8 cellular contexts compared by ENCODE assay signal in the genomic region with DNA sequence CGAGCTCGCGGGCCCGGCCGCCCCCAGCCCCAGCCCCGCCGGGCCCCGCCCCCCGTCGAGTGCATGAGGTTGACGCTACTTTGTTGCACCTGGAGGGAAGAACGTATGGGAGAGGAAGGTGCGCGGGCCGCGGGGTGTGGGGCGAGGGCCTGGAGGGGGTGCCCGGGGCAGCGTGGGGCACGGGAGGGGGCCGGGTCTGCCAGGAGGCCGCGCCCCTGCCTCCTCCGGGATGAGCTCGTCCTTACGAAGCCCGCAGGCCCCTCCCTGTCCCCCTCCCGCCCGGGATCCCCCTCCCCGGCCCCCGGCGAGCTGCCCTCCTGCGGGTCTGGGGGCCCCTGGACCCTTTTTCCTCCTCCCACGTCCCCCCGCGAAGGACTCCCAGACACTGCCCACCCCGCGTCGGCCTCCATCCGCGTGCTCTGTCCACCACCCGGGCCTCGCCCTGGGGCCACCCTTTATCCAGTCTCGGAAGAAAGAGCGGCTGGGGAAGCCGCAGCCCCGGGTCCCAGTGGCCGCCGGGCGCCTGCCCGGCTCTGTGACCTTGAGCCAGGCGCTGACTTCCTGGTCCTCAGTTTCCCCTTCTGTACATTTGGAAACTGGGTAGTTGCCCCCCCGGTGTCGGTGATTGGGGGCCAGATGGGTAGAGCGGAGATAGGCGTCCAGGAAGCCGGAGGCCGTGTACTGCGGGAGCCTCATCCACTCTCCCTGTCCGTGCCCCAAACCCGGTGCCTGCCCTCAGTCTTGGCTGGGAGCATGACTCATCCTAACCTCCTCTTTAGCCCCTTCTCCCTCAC. TPM values are rescaled to one million over a fixed set of nuclear protein-coding genes. Genes with fewer than 3 reads are reported as not detected.
A peak's percentile ranks its signal among the peaks of the same experiment; 100 is the strongest.
DNase-seq lines count a peak whose midpoint lies in the region; ATAC-seq lines count a peak whose summit lies in the region.

No MANE protein-coding gene starts in this region.

- H3K4me1 ChIP-seq in rectal smooth muscle tissue (ENCODE audit: control insufficient read depth, insufficient read depth, low read length): peaks cover 9% of the 10 kb centered on the region

- no peaks in the 10 kb centered on the region for H3K9me3 Mint-ChIP-seq in activated naive CD4-positive, alpha-beta T cell treated with anti-CD3 and anti-CD28 coated beads, Interleukin-2, amount 10 ng/mL, durations not matched to agents 7 days and 5 days

- DNase-seq in 8988T (peak; percentile 63), NCI-H345 (lab: John Stamatoyannopoulos, UW) (peak; percentile 57), left cardiac atrium (no peak), KG1 (lab: John Stamatoyannopoulos, UW) (no peak)
- DNase-seq in activated naive CD4-positive, alpha-beta T cell treated with anti-CD3 and anti-CD28 coated beads, Interleukin-2, amount 10 ng/mL, durations not matched to agents 7 days and 5 days: peak; percentile 82

- CTCF ChIA-PET in activated naive CD4-positive, alpha-beta T cell treated with anti-CD3 and anti-CD28 coated beads, Interleukin-2, amount 10 ng/mL, durations not matched to agents 7 days and 5 days (lab: Charles Lee): no interaction called here

- H3K4me1 Mint-ChIP-seq in activated naive CD4-positive, alpha-beta T cell treated with anti-CD3 and anti-CD28 coated beads, Interleukin-2, amount 10 ng/mL, durations not matched to agents 7 days and 5 days: peaks cover 19% of the 10 kb centered on the region

- H3K27ac Mint-ChIP-seq in activated naive CD4-positive, alpha-beta T cell treated with anti-CD3 and anti-CD28 coated beads, Interleukin-2, amount 10 ng/mL, durations not matched to agents 7 days and 5 days: peak overlapping the region; percentile 68

- peaks cover 11% of the 10 kb centered on the region for H3K27me3 Mint-ChIP-seq in activated naive CD4-positive, alpha-beta T cell treated with anti-CD3 and anti-CD28 coated beads, Interleukin-2, amount 10 ng/mL, durations not matched to agents 7 days and 5 days

- H3K36me3 ChIP-seq in rectal smooth muscle tissue (ENCODE audit: control insufficient read depth, insufficient read depth, low read length): no peaks in the 10 kb centered on the region

- no peak overlapping the region for H3K27ac ChIP-seq in rectal smooth muscle tissue (ENCODE audit: low read depth, low read length)

- no peaks in the 10 kb centered on the region for H3K27me3 ChIP-seq in rectal smooth muscle tissue (ENCODE audit: control insufficient read depth, insufficient read depth, low read length)

- peak overlapping the region; percentile 79 for H3K4me3 Mint-ChIP-seq in activated naive CD4-positive, alpha-beta T cell treated with anti-CD3 and anti-CD28 coated beads, Interleukin-2, amount 10 ng/mL, durations not matched to agents 7 days and 5 days

- peaks cover 7% of the 10 kb centered on the region for H3K36me3 Mint-ChIP-seq in activated naive CD4-positive, alpha-beta T cell treated with anti-CD3 and anti-CD28 coated beads, Interleukin-2, amount 10 ng/mL, durations not matched to agents 7 days and 5 days

- H3K4me3 ChIP-seq in rectal smooth muscle tissue (ENCODE audit: low read length): peak overlapping the region; percentile 61

- ATAC-seq in GM18502 (IDR thresholded peaks at IDR 0.05; ENCODE audit: poor library complexity, unreplicated experiment) (peak; percentile 55), HG02973 (IDR thresholded peaks at IDR 0.05; ENCODE audit: unreplicated experiment) (peak; percentile 36), left cardiac atrium (peak; percentile 13 to 65)

- peak overlapping the region; percentile 14 for H3K9ac ChIP-seq in rectal smooth muscle tissue (ENCODE audit: low read length)

- intact Hi-C loops in left cardiac atrium (cut with DNase I): loop anchor here in 1 of 2 donors (5.0 kb wide), 1 partner anchor 88 kb away; the partner anchor contains the start of gene EIF4H

RNA-seq across cellular contexts. Expression of gene LIMK1, which starts 0.5 kb away (rescaled TPM):
- 10 to 100 TPM; 11.4 to 11.6 TPM for total RNA-seq in left cardiac atrium

RNA-seq across cellular contexts. Expression of gene ELN, which starts 56.2 kb away (rescaled TPM):
- total RNA-seq in left cardiac atrium: 100 to 1,000 TPM in 1 of 2 donors, 10 to 100 TPM in 1; 91.7 to 166 TPM

Comparison
In these comparisons a context has a peak if more than half of its experiments do, and no peak if none do; other contexts are left out.
1. DNase-seq: peak in 8988T (single experiment), NCI-H345 (single experiment) and activated naive CD4-positive, alpha-beta T cell treated with anti-CD3 and anti-CD28 coated beads, Interleukin-2, amount 10 ng/mL, durations not matched to agents 7 days and 5 days (single experiment); none in left cardiac atrium (single experiment) and KG1 (single experiment).
2. Peak in every context shown above with its lines, with median percentiles within 50 percentile points of each other: ATAC-seq.